7 cellular contexts compared by ENCODE assay signal in genomic region chr19:52096416-52096815, GRCh38. TPM values are rescaled to one million over a fixed set of nuclear protein-coding genes. Genes with fewer than 3 reads are reported as not detected.
DNase-seq lines count a peak whose midpoint lies in the region; TF ChIP-seq lines count a peak whose summit lies in the region.
"Not testable (repeated sequence)": the region's sequence is repeated elsewhere in the genome, so short reads cannot be mapped to it uniquely, and the experiment has no call there.

No MANE protein-coding gene starts in this region.

- H3F3A ChIP-seq in GM23248 (ENCODE audit: insufficient read depth) = peaks cover 22% of the 10 kb centered on the region
- H3F3A ChIP-seq in smooth muscle cell (ENCODE audit: low read depth) = not testable (repeated sequence)

- H3K9me2 ChIP-seq in GM23248 (ENCODE audit: insufficient read depth) = not testable (repeated sequence)

- H3K27ac ChIP-seq in GM23248 = peak overlapping the region; percentile 29
- H3K27ac ChIP-seq in VCaP = peak overlapping the region; percentile 79
- H3K27ac ChIP-seq in endodermal cell (ENCODE audit: low read depth, low read length); iPS-20b (ENCODE audit: low read length); smooth muscle cell (ENCODE audit: low read depth): not testable (repeated sequence)

- WGBS in GM23248 (ENCODE audit: low coverage in 1 of 2, low lambda C conversion rate in 2 of 2, missing lambda C conversion rate in 2 of 2), 2 experiments = 79 to 83% methylated on average over 3 of the region's 3 CpGs
- 95% methylated on average over 3 of the region's 3 CpGs; no CpG with 5 or more reads in 1 of the 2 experiments for WGBS in endodermal cell (ENCODE audit: insufficient coverage in 1 of 2, insufficient read length in 1 of 2), 2 experiments
- WGBS in smooth muscle cell (ENCODE audit: low lambda C conversion rate) = 98% methylated on average over 3 of the region's 3 CpGs

- H2AFZ ChIP-seq in GM23248 = peak overlapping the region; percentile 93
- peak overlapping the region; percentile 48 for H2AFZ ChIP-seq in smooth muscle cell (ENCODE audit: low read depth)

- peaks cover 27% of the 10 kb centered on the region for H3K4me1 Mint-ChIP-seq in activated naive CD4-positive, alpha-beta T cell treated with anti-CD3 and anti-CD28 coated beads, Interleukin-2, amount 10 ng/mL, durations not matched to agents 7 days and 5 days
- H3K4me1 Mint-ChIP-seq in endodermal cell (peaks cover 13% of the 10 kb centered on the region), nephron progenitor cell (peaks cover 16% of the 10 kb centered on the region)

- not testable (repeated sequence) for H3K4me1 ChIP-seq in GM23248 (ENCODE audit: insufficient read depth); endodermal cell (ENCODE audit: control insufficient read depth, insufficient read depth, low read length); iPS-20b (ENCODE audit: insufficient read depth, low read length); smooth muscle cell (ENCODE audit: low read depth)

- CTCF ChIA-PET in activated naive CD4-positive, alpha-beta T cell treated with anti-CD3 and anti-CD28 coated beads, Interleukin-2, amount 10 ng/mL, durations not matched to agents 7 days and 5 days (lab: Charles Lee) = not testable (repeated sequence)

- DNase-seq in GM23248; activated naive CD4-positive, alpha-beta T cell treated with anti-CD3 and anti-CD28 coated beads, Interleukin-2, amount 10 ng/mL, durations not matched to agents 7 days and 5 days; endodermal cell; nephron progenitor cell; smooth muscle cell (lab: John Stamatoyannopoulos, UW; ENCODE audit: unreplicated experiment): not testable (repeated sequence)

- H3K9me3 ChIP-seq in GM23248 (ENCODE audit: low read depth); smooth muscle cell (replicated peaks; ENCODE audit: low read depth): not testable (repeated sequence)
- H3K9me3 ChIP-seq in endodermal cell (ENCODE audit: control insufficient read depth, low read length) = peaks cover 74% of the 10 kb centered on the region
- H3K9me3 ChIP-seq in iPS-20b (ENCODE audit: insufficient read depth, low read depth, low read length) = peaks cover 49% of the 10 kb centered on the region

- H3K4me2 ChIP-seq in GM23248 (ENCODE audit: unreplicated experiment) = peak overlapping the region; percentile 46
- H3K4me2 ChIP-seq in smooth muscle cell = not testable (repeated sequence)

- H3K36me3 Mint-ChIP-seq in activated naive CD4-positive, alpha-beta T cell treated with anti-CD3 and anti-CD28 coated beads, Interleukin-2, amount 10 ng/mL, durations not matched to agents 7 days and 5 days = peaks cover 49% of the 10 kb centered on the region
- H3K36me3 Mint-ChIP-seq in endodermal cell (ENCODE audit: low read depth) = peaks cover 32% of the 10 kb centered on the region
- peaks cover 53% of the 10 kb centered on the region for H3K36me3 Mint-ChIP-seq in nephron progenitor cell (ENCODE audit: low read depth)

- H3K79me2 ChIP-seq in GM23248 (ENCODE audit: insufficient read depth) (peaks cover 41% of the 10 kb centered on the region), smooth muscle cell (ENCODE audit: low read depth) (peaks cover 39% of the 10 kb centered on the region)

- peaks cover 14% of the 10 kb centered on the region for H3K36me3 ChIP-seq in GM23248 (ENCODE audit: low read depth)
- H3K36me3 ChIP-seq in endodermal cell (ENCODE audit: control insufficient read depth, insufficient read depth, low read length) = peaks cover 24% of the 10 kb centered on the region
- H3K36me3 ChIP-seq in iPS-20b (ENCODE audit: insufficient read depth, low read depth, low read length) = peaks cover 10% of the 10 kb centered on the region
- peaks cover 17% of the 10 kb centered on the region for H3K36me3 ChIP-seq in smooth muscle cell (ENCODE audit: low read depth)

- not testable (repeated sequence) for H4K20me1 ChIP-seq in GM23248 (ENCODE audit: insufficient read depth)
- peaks cover 18% of the 10 kb centered on the region for H4K20me1 ChIP-seq in smooth muscle cell (ENCODE audit: low read depth)

- H3K27ac Mint-ChIP-seq in activated naive CD4-positive, alpha-beta T cell treated with anti-CD3 and anti-CD28 coated beads, Interleukin-2, amount 10 ng/mL, durations not matched to agents 7 days and 5 days; endodermal cell; nephron progenitor cell: not testable (repeated sequence)

- not testable (repeated sequence) for H3K4me3 ChIP-seq in GM23248
- H3K4me3 ChIP-seq in endodermal cell (ENCODE audit: low read length) (peak overlapping the region; percentile 98), iPS-20b (ENCODE audit: low read length) (peak overlapping the region; percentile 91; the same call in 1 of the 2 replicates), smooth muscle cell (peak overlapping the region; percentile 79)

- H3K9me3 Mint-ChIP-seq in activated naive CD4-positive, alpha-beta T cell treated with anti-CD3 and anti-CD28 coated beads, Interleukin-2, amount 10 ng/mL, durations not matched to agents 7 days and 5 days = peaks cover 65% of the 10 kb centered on the region
- H3K9me3 Mint-ChIP-seq in endodermal cell (peaks cover 66% of the 10 kb centered on the region), nephron progenitor cell (peaks cover 97% of the 10 kb centered on the region)

- H3K27me3 ChIP-seq in GM23248 (replicated peaks; ENCODE audit: insufficient read depth); endodermal cell (ENCODE audit: control insufficient read depth, insufficient read depth, low read length, poor library complexity, severe bottlenecking); smooth muscle cell (ENCODE audit: low read depth): not testable (repeated sequence)
- peaks cover 15% of the 10 kb centered on the region; the same call in 1 of the 2 replicates for H3K27me3 ChIP-seq in iPS-20b (ENCODE audit: insufficient read depth, low read length)

- not testable (repeated sequence) for TF ChIP-seq CTCF in VCaP (conservative IDR thresholded peaks at IDR 0.05); endodermal cell (conservative IDR thresholded peaks at IDR 0.05); nephron progenitor cell (IDR thresholded peaks at IDR 0.05); smooth muscle cell (IDR thresholded peaks at IDR 0.05; ENCODE audit: borderline replicate concordance, insufficient read depth, poor library complexity, severe bottlenecking)

- not testable (repeated sequence) for H3K27me3 Mint-ChIP-seq in activated naive CD4-positive, alpha-beta T cell treated with anti-CD3 and anti-CD28 coated beads, Interleukin-2, amount 10 ng/mL, durations not matched to agents 7 days and 5 days; endodermal cell (ENCODE audit: insufficient read depth); nephron progenitor cell (ENCODE audit: low read depth, poor library complexity)

- in situ Hi-C loops in GM23248 (cut with MboI) = not testable (repeated sequence)

- not testable (repeated sequence) for H3K9ac ChIP-seq in GM23248; endodermal cell (ENCODE audit: extremely low read depth, low read length, poor library complexity, severe bottlenecking); iPS-20b (ENCODE audit: low read depth, low read length); smooth muscle cell (ENCODE audit: low read depth)

- H3K4me3 Mint-ChIP-seq in activated naive CD4-positive, alpha-beta T cell treated with anti-CD3 and anti-CD28 coated beads, Interleukin-2, amount 10 ng/mL, durations not matched to agents 7 days and 5 days = peak overlapping the region; percentile 92
- H3K4me3 Mint-ChIP-seq in endodermal cell (peak overlapping the region; percentile 92), nephron progenitor cell (peak overlapping the region; percentile 93)

RNA-seq across cellular contexts. Expression of gene ZNF841, which starts 0.9 kb away (rescaled TPM):
- 15.4 and 24.5 TPM in 2 replicates for total RNA-seq in GM23248 (2014; rRNA removed; shearing (Covaris generic))
- 4.2 and 7.3 TPM in 2 replicates for polyA plus RNA-seq in GM23248 (2016; fragmentation: Nextera tagmentation; extraction: Ambion mirVana)
- total RNA-seq in endodermal cell = 10 to 100 TPM; 27.3 to 37.7 TPM
- 6.8 TPM for polyA plus RNA-seq in endodermal cell (2013, experiment 1 of 2)
- 6.1 TPM for polyA plus RNA-seq in endodermal cell (2013, experiment 2 of 2)
- 37.4 and 50.6 TPM in 2 replicates for total RNA-seq in smooth muscle cell
- polyA plus RNA-seq in smooth muscle cell = 7.8 and 7.9 TPM in 2 replicates

RNA-seq across cellular contexts. Expression of gene ZNF616, which starts 43.3 kb away (rescaled TPM):
- total RNA-seq in GM23248 (2014; rRNA removed; shearing (Covaris generic)) = 5.8 and 12.3 TPM in 2 replicates
- polyA plus RNA-seq in GM23248 (2016; fragmentation: Nextera tagmentation; extraction: Ambion mirVana) (4.1 and 4.7 TPM in 2 replicates), smooth muscle cell (4.8 and 8.7 TPM in 2 replicates)
- total RNA-seq in endodermal cell (10 to 100 TPM; 23.5 to 24.5 TPM), smooth muscle cell (11.3 and 13.2 TPM in 2 replicates)
- 12.2 TPM for polyA plus RNA-seq in endodermal cell (2013, experiment 1 of 2)
- polyA plus RNA-seq in endodermal cell (2013, experiment 2 of 2) = 11.6 TPM

RNA-seq across cellular contexts. Expression of gene ZNF432, which starts 47.8 kb away (rescaled TPM):
- total RNA-seq in GM23248 (2014; rRNA removed; shearing (Covaris generic)) = 4.8 and 10.4 TPM in 2 replicates
- polyA plus RNA-seq in GM23248 (2016; fragmentation: Nextera tagmentation; extraction: Ambion mirVana) (2.8 and 3.4 TPM in 2 replicates), smooth muscle cell (4.2 and 6.3 TPM in 2 replicates)
- total RNA-seq in endodermal cell (10 to 100 TPM; 21.3 to 31.0 TPM), smooth muscle cell (18.3 and 29.9 TPM in 2 replicates)
- 14.9 TPM for polyA plus RNA-seq in endodermal cell (2013, experiment 1 of 2)
- 17.3 TPM for polyA plus RNA-seq in endodermal cell (2013, experiment 2 of 2)
